8 cellular contexts compared by ENCODE assay signal in genomic region chr14:24213866-24214652, GRCh38. TPM values are rescaled to one million over a fixed set of nuclear protein-coding genes. Genes with fewer than 3 reads are reported as not detected.
DNase-seq lines count a peak whose midpoint lies in the region; ATAC-seq and TF ChIP-seq lines count a peak whose summit lies in the region.

No MANE protein-coding gene starts in this region.

- no peaks in the 10 kb centered on the region for H3K9me2 ChIP-seq in SK-N-SH

- no peak for ATAC-seq in SK-N-SH treated with all-trans-retinoic acid at 6 μM for 48 hours
- no peak for ATAC-seq in activated naive CD8-positive, alpha-beta T cell treated with anti-CD3 and anti-CD28 coated beads, Interleukin-2, amount 10 ng/mL, durations not matched to agents 7 days and 5 days (ENCODE audit: low read depth)

- no peak for DNase-seq in SK-N-SH
- DNase-seq in activated naive CD8-positive, alpha-beta T cell treated with anti-CD3 and anti-CD28 coated beads, Interleukin-2, amount 10 ng/mL, durations not matched to agents 7 days and 5 days: no peak
- no peak for DNase-seq in superior temporal gyrus (ENCODE audit: extremely low spot score)
- no peak for DNase-seq in NCI-H2081 (lab: John Stamatoyannopoulos, UW)
- DNase-seq in dedifferentiated amniotic fluid mesenchymal stem cell (ENCODE audit: extremely low spot score): no peak

- peak overlapping the region; percentile 98 for H3K27ac Mint-ChIP-seq in activated naive CD8-positive, alpha-beta T cell treated with anti-CD3 and anti-CD28 coated beads, Interleukin-2, amount 10 ng/mL, durations not matched to agents 7 days and 5 days

- peaks cover 25 to 47% of the 10 kb centered on the region in 2 experiments for H3K36me3 ChIP-seq in SK-N-SH (replicated peaks in 1 of 2; ENCODE audit: control insufficient read depth in 1 of 2, insufficient read depth in 2 of 2, low read length in 1 of 2)
- H3K36me3 ChIP-seq in iPS-20b (ENCODE audit: insufficient read depth, low read depth, low read length): peaks cover 38% of the 10 kb centered on the region
- peaks cover 23 to 28% of the 10 kb centered on the region in 2 donors for H3K36me3 ChIP-seq in stomach smooth muscle (ENCODE audit: control insufficient read depth in 2 of 2, insufficient read depth in 2 of 2, low read length in 2 of 2)

- peaks cover 45% of the 10 kb centered on the region for H3K4me1 Mint-ChIP-seq in activated naive CD8-positive, alpha-beta T cell treated with anti-CD3 and anti-CD28 coated beads, Interleukin-2, amount 10 ng/mL, durations not matched to agents 7 days and 5 days

- CTCF ChIA-PET in SK-N-SH (lab: Yijun Ruan, JAX): interaction anchor here (0.6 to 3.8 kb wide), 11 partner anchors 19 to 218 kb away, joined by 3 to 20 read pairs (median 4); partner anchors contain the start of genes CIDEB, DCAF11, RABGGTA and TINF2

- 85% methylated on average over 7 of the region's 7 CpGs for WGBS in SK-N-SH (ENCODE audit: low lambda C conversion rate)

- peaks cover 1% of the 10 kb centered on the region; the same call in 1 of the 2 replicates for H4K20me1 ChIP-seq in SK-N-SH (ENCODE audit: insufficient read depth)

- peaks cover 9 to 17% of the 10 kb centered on the region in 2 experiments; a peak in 3 of 4 replicates for H3K4me1 ChIP-seq in SK-N-SH (ENCODE audit: control insufficient read depth in 1 of 2, insufficient read depth in 2 of 2, low read depth in 1 of 2, low read length in 1 of 2)
- peaks cover 3% of the 10 kb centered on the region; the same call in 1 of the 2 replicates for H3K4me1 ChIP-seq in iPS-20b (ENCODE audit: insufficient read depth, low read length)
- peaks cover 24% of the 10 kb centered on the region for H3K4me1 ChIP-seq in stomach smooth muscle (ENCODE audit: control insufficient read depth, insufficient read depth, low read length)

- H3K9me3 ChIP-seq in SK-N-SH: no peaks in the 10 kb centered on the region
- no peaks in the 10 kb centered on the region for H3K9me3 ChIP-seq in iPS-20b (ENCODE audit: insufficient read depth, low read depth, low read length)
- no peaks in the 10 kb centered on the region for H3K9me3 ChIP-seq in stomach smooth muscle (ENCODE audit: control insufficient read depth in 2 of 2, low read length in 2 of 2)

- peaks cover 27% of the 10 kb centered on the region for H3K36me3 Mint-ChIP-seq in activated naive CD8-positive, alpha-beta T cell treated with anti-CD3 and anti-CD28 coated beads, Interleukin-2, amount 10 ng/mL, durations not matched to agents 7 days and 5 days

- H3K27me3 ChIP-seq in SK-N-SH (ENCODE audit: insufficient read depth) (no peaks in the 10 kb centered on the region), iPS-20b (ENCODE audit: insufficient read depth, low read length) (no peaks in the 10 kb centered on the region), stomach smooth muscle (ENCODE audit: control insufficient read depth in 1 of 2, insufficient read depth in 2 of 2, low read length in 2 of 2) (no peaks in the 10 kb centered on the region)

- H3K4me3 ChIP-seq in SK-N-SH (ENCODE audit: low read depth in 2 of 2, low read length in 1 of 2): peak overlapping the region; percentile 73 to 80
- peak overlapping the region; percentile 86 for H3K4me3 ChIP-seq in iPS-20b (ENCODE audit: low read length)
- H3K4me3 ChIP-seq in stomach smooth muscle (ENCODE audit: low read length in 2 of 2): peak overlapping the region; percentile 67 to 93

- peak overlapping the region; percentile 93 for H3K4me3 Mint-ChIP-seq in activated naive CD8-positive, alpha-beta T cell treated with anti-CD3 and anti-CD28 coated beads, Interleukin-2, amount 10 ng/mL, durations not matched to agents 7 days and 5 days

- H3K27ac ChIP-seq in SK-N-SH (ENCODE audit: low read depth in 2 of 2, low read length in 1 of 2): peak overlapping the region; percentile 80 to 96
- H3K27ac ChIP-seq in iPS-20b (ENCODE audit: low read length): peak overlapping the region; percentile 63
- H3K27ac ChIP-seq in stomach smooth muscle (ENCODE audit: low read length): peak overlapping the region; percentile 94

- peak overlapping the region; percentile 78 for H2AFZ ChIP-seq in SK-N-SH (ENCODE audit: low read depth)

- TF ChIP-seq RAD21 in SK-N-SH (IDR thresholded peaks at IDR 0.05; ENCODE audit: low read length): no peak

- H3K27me3 Mint-ChIP-seq in activated naive CD8-positive, alpha-beta T cell treated with anti-CD3 and anti-CD28 coated beads, Interleukin-2, amount 10 ng/mL, durations not matched to agents 7 days and 5 days: no peaks in the 10 kb centered on the region

- H3K9me3 Mint-ChIP-seq in activated naive CD8-positive, alpha-beta T cell treated with anti-CD3 and anti-CD28 coated beads, Interleukin-2, amount 10 ng/mL, durations not matched to agents 7 days and 5 days: no peaks in the 10 kb centered on the region

- peaks cover 26% of the 10 kb centered on the region for H3F3A ChIP-seq in SK-N-SH (replicated peaks; ENCODE audit: insufficient read depth)

- peak overlapping the region; percentile 98; the same call in 1 of the 2 replicates for H3K9ac ChIP-seq in SK-N-SH
- peak overlapping the region; percentile 88; the same call in 1 of the 2 replicates for H3K9ac ChIP-seq in iPS-20b (ENCODE audit: low read depth, low read length)
- H3K9ac ChIP-seq in stomach smooth muscle (ENCODE audit: low read length in 2 of 2): peak overlapping the region; percentile 84 to 86

- no peak for TF ChIP-seq CTCF in SK-N-SH (IDR thresholded peaks at IDR 0.05)

- POLR2A ChIA-PET in SK-N-SH (lab: Yijun Ruan, JAX): interaction anchor here (0.8 to 2.0 kb wide), 8 partner anchors 11 to 67 kb away, joined by 3 to 15 read pairs (median 5); partner anchors contain the start of genes IPO4, PSME2, RABGGTA and RNF31
- POLR2A ChIA-PET in activated naive CD8-positive, alpha-beta T cell treated with anti-CD3 and anti-CD28 coated beads, Interleukin-2, amount 10 ng/mL, durations not matched to agents 7 days and 5 days (lab: Charles Lee): interaction anchor here (0.6 to 4.4 kb wide), 29 partner anchors 11 to 228 kb away, joined by 3 to 57 read pairs (median 6); partner anchors contain the start of genes CBLN3, DCAF11, DHRS1 and EMC9

- H3K4me2 ChIP-seq in SK-N-SH: peak overlapping the region; percentile 78

- peaks cover 46% of the 10 kb centered on the region for H3K79me2 ChIP-seq in SK-N-SH (ENCODE audit: insufficient read depth)

- TF ChIP-seq EP300 in SK-N-SH (IDR thresholded peaks at IDR 0.05; ENCODE audit: borderline replicate concordance in 1 of 2, low read depth in 1 of 2, low read length in 1 of 2): no peak

TF ChIP-seq in SK-N-SH, 30 proteins besides CTCF, POLR2A, EP300 and RAD21:
- no peak for TF ChIP-seq TEAD4 (IDR thresholded peaks at IDR 0.05; ENCODE audit: borderline replicate concordance, insufficient read depth)
- no peak for TF ChIP-seq TAF1 (IDR thresholded peaks at IDR 0.05; ENCODE audit: borderline replicate concordance, low read depth, low read length)
- no peak for TF ChIP-seq RXRA (IDR thresholded peaks at IDR 0.05; ENCODE audit: borderline replicate concordance, low read depth)
- no peak for TF ChIP-seq MXI1 (IDR thresholded peaks at IDR 0.05; ENCODE audit: low read depth, low read length)
TF ChIP-seq in SK-N-SH: peak in this region for 0.

TF ChIP-seq in SK-N-SH treated with all-trans-retinoic acid at 6 μM for 48 hours, 23 proteins besides CTCF, POLR2A, EP300 and RAD21:
- TF ChIP-seq ZNF8 (CRISPR knock-in tag; IDR thresholded peaks at IDR 0.05) (no peak), BACH2 (CRISPR knock-in tag; IDR thresholded peaks at IDR 0.05; ENCODE audit: borderline replicate concordance) (no peak), ZNF565 (CRISPR knock-in tag; conservative IDR thresholded peaks at IDR 0.05; ENCODE audit: low read depth) (no peak), GLIS3 (CRISPR knock-in tag; IDR thresholded peaks at IDR 0.05) (no peak), ZNF70 (CRISPR knock-in tag; IDR thresholded peaks at IDR 0.05) (no peak), OSR1 (CRISPR knock-in tag; IDR thresholded peaks at IDR 0.05) (no peak), ARNTL (CRISPR knock-in tag; IDR thresholded peaks at IDR 0.05; ENCODE audit: borderline replicate concordance, low read depth) (no peak), ISL1 (CRISPR knock-in tag; IDR thresholded peaks at IDR 0.05) (no peak), PPARA (CRISPR knock-in tag; IDR thresholded peaks at IDR 0.05; ENCODE audit: borderline replicate concordance) (no peak), ZFP30 (CRISPR knock-in tag; IDR thresholded peaks at IDR 0.05) (no peak), TCF4 (CRISPR knock-in tag; IDR thresholded peaks at IDR 0.05; ENCODE audit: borderline replicate concordance) (no peak)
TF ChIP-seq in SK-N-SH treated with all-trans-retinoic acid at 6 μM for 48 hours: peak in this region for 0.

RNA-seq across cellular contexts. Expression of gene CHMP4A, which starts 0.8 kb away (rescaled TPM):
- polyA plus RNA-seq in SK-N-SH (2012; rRNA removed): 92.4 and 96.1 TPM in 2 replicates
- polyA plus RNA-seq in SK-N-SH (2012; cell fraction: cytosol; rRNA removed): 117 and 158 TPM in 2 replicates
- polyA plus RNA-seq in SK-N-SH (2012; cell fraction: nucleus; rRNA removed): 62.1 and 64.8 TPM in 2 replicates
- 10 to 100 TPM; 93.6 to 97.8 TPM for total RNA-seq in activated naive CD8-positive, alpha-beta T cell treated with anti-CD3 and anti-CD28 coated beads, Interleukin-2, amount 10 ng/mL, durations not matched to agents 7 days and 5 days

RNA-seq across cellular contexts. Expression of gene MDP1, which starts 1.8 kb away (rescaled TPM):
- 36.4 and 36.7 TPM in 2 replicates for polyA plus RNA-seq in SK-N-SH (2012; rRNA removed)
- polyA plus RNA-seq in SK-N-SH (2012; cell fraction: cytosol; rRNA removed): 33.8 and 34.0 TPM in 2 replicates
- polyA plus RNA-seq in SK-N-SH (2012; cell fraction: nucleus; rRNA removed): 42.4 and 50.9 TPM in 2 replicates
- total RNA-seq in activated naive CD8-positive, alpha-beta T cell treated with anti-CD3 and anti-CD28 coated beads, Interleukin-2, amount 10 ng/mL, durations not matched to agents 7 days and 5 days: 10 to 100 TPM; 11.9 to 15.4 TPM

RNA-seq across cellular contexts. Expression of gene TSSK4, which starts 8.6 kb away (rescaled TPM):
- polyA plus RNA-seq in SK-N-SH (2012; rRNA removed): 0.05 TPM in 1 of 2 replicates, not detected in the other
- 0.03 TPM in 1 of 2 replicates, not detected in the other for polyA plus RNA-seq in SK-N-SH (2012; cell fraction: cytosol; rRNA removed)
- 0.06 and 0.23 TPM in 2 replicates for polyA plus RNA-seq in SK-N-SH (2012; cell fraction: nucleus; rRNA removed)
- total RNA-seq in activated naive CD8-positive, alpha-beta T cell treated with anti-CD3 and anti-CD28 coated beads, Interleukin-2, amount 10 ng/mL, durations not matched to agents 7 days and 5 days: under 1 TPM; 0.43 to 0.53 TPM

RNA-seq across cellular contexts. Expression of gene NEDD8, which starts 18.1 kb away (rescaled TPM):
- 465 and 534 TPM in 2 replicates for polyA plus RNA-seq in SK-N-SH (2012; rRNA removed)
- 571 and 857 TPM in 2 replicates for polyA plus RNA-seq in SK-N-SH (2012; cell fraction: cytosol; rRNA removed)
- 102 and 143 TPM in 2 replicates for polyA plus RNA-seq in SK-N-SH (2012; cell fraction: nucleus; rRNA removed)
- 100 to 1,000 TPM; 179 to 196 TPM for total RNA-seq in activated naive CD8-positive, alpha-beta T cell treated with anti-CD3 and anti-CD28 coated beads, Interleukin-2, amount 10 ng/mL, durations not matched to agents 7 days and 5 days

RNA-seq across cellular contexts. Expression of gene GMPR2, which starts 18.7 kb away (rescaled TPM):
- polyA plus RNA-seq in SK-N-SH (2012; rRNA removed): 97.0 and 149 TPM in 2 replicates
- polyA plus RNA-seq in SK-N-SH (2012; cell fraction: cytosol; rRNA removed): 113 and 123 TPM in 2 replicates
- 95.3 and 158 TPM in 2 replicates for polyA plus RNA-seq in SK-N-SH (2012; cell fraction: nucleus; rRNA removed)
- 10 to 100 TPM; 76.6 to 82.2 TPM for total RNA-seq in activated naive CD8-positive, alpha-beta T cell treated with anti-CD3 and anti-CD28 coated beads, Interleukin-2, amount 10 ng/mL, durations not matched to agents 7 days and 5 days
